ENCODE assay signal across 8 cellular contexts in genomic region chr7:82443801-82444219, GRCh38. TPM values are rescaled to one million over a fixed set of nuclear protein-coding genes. Genes with fewer than 3 reads are reported as not detected.
DNase-seq lines count a peak whose midpoint lies in the region; ATAC-seq, FAIRE-seq and TF ChIP-seq lines count a peak whose summit lies in the region.

No MANE protein-coding gene starts in this region.

- H3K27ac ChIP-seq in 22Rv1 = peak overlapping the region; percentile 88

- FAIRE-seq in H54 (lab: Jason Lieb, UNC) = no peak

- no peak for TF ChIP-seq CTCF in 22Rv1 (IDR thresholded peaks at IDR 0.05)
- no peak for TF ChIP-seq CTCF in omental fat pad (IDR thresholded peaks at IDR 0.05)

- H3K36me3 Mint-ChIP-seq in activated naive CD8-positive, alpha-beta T cell treated with anti-CD3 and anti-CD28 coated beads, Interleukin-2, amount 50 U/mL, for 24 hours (ENCODE audit: low read depth) = peaks cover 4% of the 10 kb centered on the region

- DNase-seq in NCI-H2107 treated with DMSO at 0.1 percent for 48 hours (lab: John Stamatoyannopoulos, UW; ENCODE audit: unreplicated experiment) = peak; percentile 91
- no peak for DNase-seq in activated naive CD8-positive, alpha-beta T cell treated with anti-CD3 and anti-CD28 coated beads, Interleukin-2, amount 50 U/mL, for 24 hours
- DNase-seq in cardiac septum (ENCODE audit: low spot score) = peak; percentile 89
- DNase-seq in omental fat pad (ENCODE audit: low spot score) = peak; percentile 29
- DNase-seq in H54 (ENCODE audit: insufficient read length, low spot score) = no peak
- no peak for DNase-seq in activated gamma-delta T cell (lab: John Stamatoyannopoulos, UW)

- ATAC-seq in GM18511 (IDR thresholded peaks at IDR 0.05; ENCODE audit: unreplicated experiment) (peak; percentile 25), omental fat pad (ENCODE audit: low FRiP score) (peak; percentile 95)
- no peak for ATAC-seq in activated naive CD8-positive, alpha-beta T cell treated with anti-CD3 and anti-CD28 coated beads, Interleukin-2, amount 50 U/mL, for 24 hours

- peaks cover 9% of the 10 kb centered on the region for H3K4me1 Mint-ChIP-seq in activated naive CD8-positive, alpha-beta T cell treated with anti-CD3 and anti-CD28 coated beads, Interleukin-2, amount 50 U/mL, for 24 hours

- H3K4me3 Mint-ChIP-seq in activated naive CD8-positive, alpha-beta T cell treated with anti-CD3 and anti-CD28 coated beads, Interleukin-2, amount 50 U/mL, for 24 hours = peak overlapping the region; percentile 49

- no peaks in the 10 kb centered on the region for H3K9me3 Mint-ChIP-seq in activated naive CD8-positive, alpha-beta T cell treated with anti-CD3 and anti-CD28 coated beads, Interleukin-2, amount 50 U/mL, for 24 hours

- intact Hi-C loops in cardiac septum (cut with DNase I) = loop anchor here (10.0 kb wide), 2 partner anchors 131 to 209 kb away; no protein-coding TSS in a partner anchor

- peaks cover 41% of the 10 kb centered on the region for H3K27me3 Mint-ChIP-seq in activated naive CD8-positive, alpha-beta T cell treated with anti-CD3 and anti-CD28 coated beads, Interleukin-2, amount 50 U/mL, for 24 hours

- TF ChIP-seq POLR2A in H54 (IDR thresholded peaks at IDR 0.05; ENCODE audit: low read depth, low read length) = no peak

- no peak overlapping the region for H3K27ac Mint-ChIP-seq in activated naive CD8-positive, alpha-beta T cell treated with anti-CD3 and anti-CD28 coated beads, Interleukin-2, amount 50 U/mL, for 24 hours

RNA-seq across cellular contexts. Expression of gene CACNA2D1, which starts 0.2 kb away (rescaled TPM):
- total RNA-seq in cardiac septum (87.3 TPM), omental fat pad (10 to 100 TPM; 20.5 to 39.8 (median 29.3) TPM)

Comparison
In these comparisons a context has a peak if more than half of its experiments do, and no peak if none do; other contexts are left out.
1. DNase-seq: peak in NCI-H2107 treated with DMSO at 0.1 percent for 48 hours (single experiment), cardiac septum (single experiment) and omental fat pad (single experiment); none in activated naive CD8-positive, alpha-beta T cell treated with anti-CD3 and anti-CD28 coated beads, Interleukin-2, amount 50 U/mL, for 24 hours (single experiment), H54 (single experiment) and activated gamma-delta T cell (single experiment).